11 cellular contexts compared by ENCODE assay signal in genomic region chr1:224368409-224368808, GRCh38. TPM values are rescaled to one million over a fixed set of nuclear protein-coding genes. Genes with fewer than 3 reads are reported as not detected.
DNase-seq lines count a peak whose midpoint lies in the region; ATAC-seq, FAIRE-seq and TF ChIP-seq lines count a peak whose summit lies in the region.
"Had no signal": no experiment of that assay in that cellular context is flagged by ENCODE, and none has a peak within 500 bp of the region (broad histone marks: within the 10 kb centered on the region; RNA-seq: fewer than 3 reads in every experiment).

No MANE protein-coding gene starts in this region.

- no peak for TF ChIP-seq RAD21 in HepG2 (CRISPR knock-in tag; IDR thresholded peaks at IDR 0.05)

- H3K79me2 ChIP-seq in HepG2 (ENCODE audit: insufficient read depth, low read length) (peaks cover 6% of the 10 kb centered on the region), PC-3 (ENCODE audit: low read length) (peaks cover 25% of the 10 kb centered on the region)

- H2AFZ ChIP-seq in HepG2 (ENCODE audit: low read length) (no peak overlapping the region), PC-3 (ENCODE audit: low read length) (no peak overlapping the region)

- H3K4me3 ChIP-seq in HepG2 (replicated peaks in 1 of 3; ENCODE audit: insufficient read depth in 1 of 3, low read depth in 2 of 3, low read length in 3 of 3) (no peak overlapping the region), PC-3 (ENCODE audit: low read length) (no peak overlapping the region)

- no peaks in the 10 kb centered on the region for H4K20me1 ChIP-seq in HepG2 (ENCODE audit: insufficient read depth, low read length)
- H4K20me1 ChIP-seq in PC-3 (ENCODE audit: low read length), result no peaks in the 10 kb centered on the region

- peaks cover 10 to 49% of the 10 kb centered on the region in 2 experiments for H3K36me3 ChIP-seq in HepG2 (replicated peaks in 1 of 2; ENCODE audit: control insufficient read depth in 1 of 2, insufficient read depth in 2 of 2, low read length in 2 of 2)
- peaks cover 45% of the 10 kb centered on the region for H3K36me3 ChIP-seq in PC-3 (ENCODE audit: low read depth, low read length)

- POLR2A ChIA-PET in HepG2 (lab: Yijun Ruan, JAX), result no interaction called here
- POLR2A ChIA-PET in PC-3 (lab: Charles Lee; ENCODE audit: unreplicated experiment), result no interaction called here

- BruUV-seq in HepG2 (replicated peaks; lab: Mats Ljungman, UMichigan), result no TSS peak
- no TSS peak for BruUV-seq in PC-3 (replicated peaks; lab: Mats Ljungman, UMichigan)

- no peak overlapping the region for H3K4me2 ChIP-seq in HepG2 (ENCODE audit: low read depth, low read length)
- H3K4me2 ChIP-seq in PC-3 (ENCODE audit: low read length), result no peak overlapping the region

- ATAC-seq in GM19025 (IDR thresholded peaks at IDR 0.05; ENCODE audit: low read depth, unreplicated experiment) (peak; percentile 67), HG02759 (IDR thresholded peaks at IDR 0.05; ENCODE audit: unreplicated experiment) (peak; percentile 82), HG03571 (IDR thresholded peaks at IDR 0.05; ENCODE audit: unreplicated experiment) (peak; percentile 55), HepG2 (no peak), PC-3 (no peak)

- H3K27ac ChIP-seq in HepG2 (ENCODE audit: extremely low read length, insufficient read depth, low read length), result no peak overlapping the region
- no peak overlapping the region for H3K27ac ChIP-seq in PC-3 (ENCODE audit: low read length)
- H3K27ac ChIP-seq: C4-2B had no signal

- TF ChIP-seq CTCF in HepG2 (CRISPR knock-in tag; IDR thresholded peaks at IDR 0.05), result no peak
- no peak for TF ChIP-seq CTCF in PC-3 (conservative IDR thresholded peaks at IDR 0.05; ENCODE audit: low read depth, low read length)

- peak; percentile 53 for FAIRE-seq in GM12892 (lab: Jason Lieb, UNC)
- no peak for FAIRE-seq in HepG2 (lab: Jason Lieb, UNC)

- DNase-seq in GM12892 (ENCODE audit: insufficient read length) (no peak), HepG2 (ENCODE audit: low spot score) (no peak), PC-3 (no peak), HPDE6-E6E7 (ENCODE audit: extremely low spot score) (no peak), NOMO-1 (lab: John Stamatoyannopoulos, UW; ENCODE audit: unreplicated experiment in 2 of 2) (no peak)
- DNase-seq: activated gamma-delta T cell, NCI-H1417 had no signal

- H3F3A ChIP-seq in PC-3 (ENCODE audit: low read length, unreplicated experiment), result no peaks in the 10 kb centered on the region

- in situ Hi-C loops in HepG2 (cut with HindIII; ENCODE audit: extremely low pct_ligation_motif_present, low pct_unique_long_range_greater_than_20kb), result no loop called here

- H3K9me3 ChIP-seq in HepG2 (ENCODE audit: low read length) (no peaks in the 10 kb centered on the region), PC-3 (ENCODE audit: low read length) (no peaks in the 10 kb centered on the region)

- H3K4me1 ChIP-seq in HepG2 (ENCODE audit: insufficient read depth, low read length), result no peaks in the 10 kb centered on the region
- no peaks in the 10 kb centered on the region for H3K4me1 ChIP-seq in PC-3 (ENCODE audit: insufficient read depth, low read length)

- TF ChIP-seq EP300 in HepG2 (IDR thresholded peaks at IDR 0.05; ENCODE audit: low read depth in 2 of 2, low read length in 2 of 2), result no peak
- TF ChIP-seq EP300 in HepG2 (CRISPR knock-in tag; IDR thresholded peaks at IDR 0.05; ENCODE audit: borderline replicate concordance), result no peak

- H3K9ac ChIP-seq in HepG2 (ENCODE audit: insufficient read depth, low read depth, low read length) (no peak overlapping the region), PC-3 (ENCODE audit: low read length) (no peak overlapping the region)

- WGBS in HepG2 (ENCODE audit: low lambda C conversion rate), result 100% methylated on average over 5 of the region's 5 CpGs

- no peaks in the 10 kb centered on the region for H3K9me2 ChIP-seq in PC-3 (replicated peaks; ENCODE audit: low read length)

- CTCF ChIA-PET in HepG2 (lab: Yijun Ruan, JAX; ENCODE audit: low intra/inter-chr PET ratio, low total read pairs), result no interaction called here
- CTCF ChIA-PET in PC-3 (lab: Charles Lee), result no interaction called here

- H3K27me3 ChIP-seq in HepG2 (ENCODE audit: control insufficient read depth in 1 of 2, insufficient read depth in 2 of 2, low read length in 2 of 2) (no peaks in the 10 kb centered on the region), PC-3 (ENCODE audit: low read length) (no peaks in the 10 kb centered on the region)

- intact Hi-C loops in HepG2 (cut with micrococcal nuclease; ENCODE audit: unreplicated experiment) (no loop called here), PC-3 (cut with micrococcal nuclease) (no loop called here)

- no peak for TF ChIP-seq POLR2A in GM12892 (IDR thresholded peaks at IDR 0.05; ENCODE audit: low read depth, low read length)
- no peak for TF ChIP-seq POLR2A in HepG2 (IDR thresholded peaks at IDR 0.05; ENCODE audit: insufficient read depth in 1 of 2, low read depth in 2 of 2, low read length in 2 of 2)

TF ChIP-seq in HepG2, 621 proteins besides CTCF, POLR2A, EP300 and RAD21 (continues in another document):
- TF ChIP-seq MIER3 (CRISPR knock-in tag; IDR thresholded peaks at IDR 0.05; ENCODE audit: borderline replicate concordance), result no peak

RNA-seq across cellular contexts. Expression of gene CNIH4, which starts 11.7 kb away (rescaled TPM):
- polyA plus RNA-seq in GM12892 (2012; ENCODE audit: missing spikeins), result 37.0 TPM
- 30.3 and 51.8 TPM in 2 replicates for total RNA-seq in HepG2 (2016; rRNA removed; fragmentation: Illumina TruSeq; extraction: Trizol)
- 22.2 and 22.5 TPM in 2 replicates for total RNA-seq in HepG2 (2016; cell fraction: cytosol; rRNA removed; fragmentation: Illumina TruSeq; extraction: Trizol; ENCODE audit: low read depth)
- 35.5 and 50.0 TPM in 2 replicates for total RNA-seq in HepG2 (2016; cell fraction: insoluble cytoplasmic fraction; rRNA removed; fragmentation: Illumina TruSeq; extraction: Trizol)
- total RNA-seq in HepG2 (2016; cell fraction: membrane; rRNA removed; fragmentation: Illumina TruSeq; extraction: Trizol), result 23.2 and 27.4 TPM in 2 replicates
- 36.2 and 41.0 TPM in 2 replicates for total RNA-seq in HepG2 (2016; cell fraction: nucleus; rRNA removed; fragmentation: Illumina TruSeq; extraction: Trizol)
- polyA plus RNA-seq in HepG2 (2011; rRNA removed), result 50.4 and 52.9 TPM in 2 replicates
- 35.6 and 59.3 TPM in 2 replicates for polyA plus RNA-seq in HepG2 (2011; cell fraction: cytosol; rRNA removed)
- 15.6 and 17.8 TPM in 2 replicates for polyA plus RNA-seq in HepG2 (2011; cell fraction: nucleus; rRNA removed)
- 43.8 and 59.5 TPM in 2 replicates for polyA plus RNA-seq in HepG2 (2012)
- polyA plus RNA-seq in HepG2 (2016; cell fraction: cytosol; fragmentation: Illumina TruSeq; extraction: Trizol; ENCODE audit: low read depth), result 22.0 and 24.7 TPM in 2 replicates
- 31.4 and 34.0 TPM in 2 replicates for polyA plus RNA-seq in HepG2 (2016; cell fraction: insoluble cytoplasmic fraction; fragmentation: Illumina TruSeq; extraction: Trizol; ENCODE audit: low read depth)
- 22.1 and 23.7 TPM in 2 replicates for polyA plus RNA-seq in HepG2 (2016; cell fraction: membrane; fragmentation: Illumina TruSeq; extraction: Trizol; ENCODE audit: low read depth)
- 73.2 and 75.9 TPM in 2 replicates for polyA plus RNA-seq in HepG2 (2016; cell fraction: nucleus; fragmentation: Illumina TruSeq; extraction: Trizol; ENCODE audit: insufficient read depth, low read depth)
- polyA minus RNA-seq in HepG2 (2011; rRNA and poly(A)+ RNA removed; ENCODE audit: low replicate concordance), result 26.3 and 42.7 TPM in 2 replicates
- 7.6 and 13.7 TPM in 2 replicates for polyA minus RNA-seq in HepG2 (2011; cell fraction: cytosol; rRNA and poly(A)+ RNA removed)
- 13.1 and 13.3 TPM in 2 replicates for polyA minus RNA-seq in HepG2 (2011; cell fraction: nucleus; rRNA and poly(A)+ RNA removed)
- 49.2 and 89.9 TPM in 2 replicates for total RNA-seq in PC-3 (2014; rRNA removed)

RNA-seq across cellular contexts. Expression of gene NVL, which starts 38.4 kb away (rescaled TPM):
- polyA plus RNA-seq in GM12892 (2012; ENCODE audit: missing spikeins), result 24.1 TPM
- total RNA-seq in HepG2 (2016; rRNA removed; fragmentation: Illumina TruSeq; extraction: Trizol) (18.2 and 21.0 TPM in 2 replicates), PC-3 (2014; rRNA removed) (26.6 and 37.1 TPM in 2 replicates)
- total RNA-seq in HepG2 (2016; cell fraction: cytosol; rRNA removed; fragmentation: Illumina TruSeq; extraction: Trizol; ENCODE audit: low read depth), result 7.4 and 8.8 TPM in 2 replicates
- total RNA-seq in HepG2 (2016; cell fraction: insoluble cytoplasmic fraction; rRNA removed; fragmentation: Illumina TruSeq; extraction: Trizol), result 21.2 and 22.7 TPM in 2 replicates
- total RNA-seq in HepG2 (2016; cell fraction: membrane; rRNA removed; fragmentation: Illumina TruSeq; extraction: Trizol), result 10.7 and 11.3 TPM in 2 replicates
- total RNA-seq in HepG2 (2016; cell fraction: nucleus; rRNA removed; fragmentation: Illumina TruSeq; extraction: Trizol), result 35.2 and 36.4 TPM in 2 replicates
- 7.6 and 8.3 TPM in 2 replicates for polyA plus RNA-seq in HepG2 (2011; rRNA removed)
- polyA plus RNA-seq in HepG2 (2011; cell fraction: cytosol; rRNA removed), result 4.7 and 6.7 TPM in 2 replicates
- 7.7 and 8.8 TPM in 2 replicates for polyA plus RNA-seq in HepG2 (2011; cell fraction: nucleus; rRNA removed)
- 8.4 and 8.9 TPM in 2 replicates for polyA plus RNA-seq in HepG2 (2012)
- 4.2 and 5.2 TPM in 2 replicates for polyA plus RNA-seq in HepG2 (2016; cell fraction: cytosol; fragmentation: Illumina TruSeq; extraction: Trizol; ENCODE audit: low read depth)
- 17.3 and 18.5 TPM in 2 replicates for polyA plus RNA-seq in HepG2 (2016; cell fraction: insoluble cytoplasmic fraction; fragmentation: Illumina TruSeq; extraction: Trizol; ENCODE audit: low read depth)
- polyA plus RNA-seq in HepG2 (2016; cell fraction: membrane; fragmentation: Illumina TruSeq; extraction: Trizol; ENCODE audit: low read depth), result 6.9 and 8.0 TPM in 2 replicates
- polyA plus RNA-seq in HepG2 (2016; cell fraction: nucleus; fragmentation: Illumina TruSeq; extraction: Trizol; ENCODE audit: insufficient read depth, low read depth), result 24.4 and 33.8 TPM in 2 replicates
- 7.1 and 34.1 TPM in 2 replicates for polyA minus RNA-seq in HepG2 (2011; rRNA and poly(A)+ RNA removed; ENCODE audit: low replicate concordance)
- polyA minus RNA-seq in HepG2 (2011; cell fraction: cytosol; rRNA and poly(A)+ RNA removed), result 6.9 and 7.8 TPM in 2 replicates
- polyA minus RNA-seq in HepG2 (2011; cell fraction: nucleus; rRNA and poly(A)+ RNA removed), result 32.3 and 38.8 TPM in 2 replicates

Comparison
In these comparisons a context has a peak if more than half of its experiments do, and no peak if none do; other contexts are left out.
1. ATAC-seq: peak in GM19025 (single experiment), HG02759 (single experiment) and HG03571 (single experiment); none in HepG2 (single experiment) and PC-3 (single experiment).